In the genomic region with DNA sequence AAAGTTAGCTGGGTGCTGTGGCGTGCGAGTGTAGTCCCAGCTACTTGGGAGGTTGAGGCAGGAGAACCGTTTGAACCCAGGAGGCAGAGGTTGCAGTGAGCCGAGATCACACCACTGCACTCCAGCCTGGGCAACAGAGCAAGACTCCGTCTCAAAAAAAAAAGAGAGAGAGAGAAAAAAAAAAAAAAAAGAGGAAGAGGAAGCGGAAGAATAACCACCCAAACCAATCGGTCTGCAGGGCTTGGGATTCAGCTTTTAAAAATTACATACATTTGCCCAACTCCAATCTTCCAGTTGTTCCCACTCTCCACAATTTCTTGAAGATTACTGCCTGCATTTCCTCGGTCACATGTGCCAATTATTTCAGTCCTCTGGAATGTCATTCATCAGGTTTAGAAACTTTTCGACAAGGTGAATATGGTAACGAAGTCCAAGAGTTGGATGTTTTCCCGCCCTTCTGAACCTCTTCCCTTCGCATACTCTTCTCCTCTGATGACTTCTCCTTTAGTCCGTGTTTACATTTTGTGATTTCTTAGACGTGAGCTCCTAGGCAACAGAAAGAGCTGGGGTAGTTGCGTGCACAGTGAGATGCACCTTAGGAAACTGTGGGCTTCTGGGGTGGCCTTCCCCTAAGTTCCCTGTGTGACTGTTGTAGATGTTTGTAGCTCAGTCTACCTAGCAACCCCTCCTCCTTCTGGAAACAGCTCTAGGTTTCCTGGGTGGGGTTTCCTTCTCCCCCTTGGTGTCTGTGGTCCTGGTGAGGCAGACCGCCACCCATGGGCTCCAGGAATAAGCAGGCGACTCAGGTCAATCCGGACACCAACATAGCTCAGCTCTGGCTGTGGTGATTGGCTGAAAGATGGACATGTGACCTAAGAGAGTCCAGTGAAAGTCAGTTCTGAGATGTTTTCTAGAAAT, we compare ENCODE assay signal across 8 cellular contexts.
DNase-seq lines count a peak whose midpoint lies in the region; ATAC-seq, FAIRE-seq and TF ChIP-seq lines count a peak whose summit lies in the region.

No MANE protein-coding gene starts in this region.

- no peak overlapping the region for H3K27ac Mint-ChIP-seq in activated CD4-positive, alpha-beta memory T cell treated with anti-CD3 and anti-CD28 coated beads for 36 hours
- H3K27ac Mint-ChIP-seq in nephron progenitor cell = peak overlapping the region; percentile 13

- POLR2A ChIA-PET in activated CD4-positive, alpha-beta memory T cell treated with anti-CD3 and anti-CD28 coated beads for 36 hours (lab: Charles Lee) = no interaction called here

- no peak overlapping the region for H3K4me3 Mint-ChIP-seq in activated CD4-positive, alpha-beta memory T cell treated with anti-CD3 and anti-CD28 coated beads for 36 hours
- no peak overlapping the region for H3K4me3 Mint-ChIP-seq in nephron progenitor cell

- ATAC-seq in HG03095 (IDR thresholded peaks at IDR 0.05; ENCODE audit: unreplicated experiment) (peak; percentile 49), HG02588 (IDR thresholded peaks at IDR 0.05; ENCODE audit: unreplicated experiment) (no peak)

- H3K4me1 Mint-ChIP-seq in activated CD4-positive, alpha-beta memory T cell treated with anti-CD3 and anti-CD28 coated beads for 36 hours (ENCODE audit: low read depth) = peaks cover 6% of the 10 kb centered on the region
- H3K4me1 Mint-ChIP-seq in nephron progenitor cell = no peaks in the 10 kb centered on the region

- no peaks in the 10 kb centered on the region for H3K36me3 Mint-ChIP-seq in activated CD4-positive, alpha-beta memory T cell treated with anti-CD3 and anti-CD28 coated beads for 36 hours
- H3K36me3 Mint-ChIP-seq in nephron progenitor cell (ENCODE audit: low read depth) = no peaks in the 10 kb centered on the region

- intact Hi-C loops in activated CD4-positive, alpha-beta memory T cell treated with anti-CD3 and anti-CD28 coated beads for 36 hours (cut with micrococcal nuclease) = no loop called here

- peak; percentile 85 for FAIRE-seq in GM18507 (lab: Jason Lieb, UNC)

- CTCF ChIA-PET in activated CD4-positive, alpha-beta memory T cell treated with anti-CD3 and anti-CD28 coated beads for 36 hours (lab: Charles Lee) = interaction anchor here (0.8 to 1.7 kb wide), 2 partner anchors 55 to 225 kb away, joined by 3 to 9 read pairs; no protein-coding TSS in a partner anchor

- DNase-seq in GM18507 (ENCODE audit: extremely low spot score, insufficient read length, low read depth) = peak; percentile 48
- DNase-seq in activated CD4-positive, alpha-beta memory T cell treated with anti-CD3 and anti-CD28 coated beads for 36 hours = peak; percentile 33
- DNase-seq in nephron progenitor cell = no peak
- no peak for DNase-seq in NCI-H146 (lab: John Stamatoyannopoulos, UW)
- no peak for DNase-seq in NCI-H1092 (lab: John Stamatoyannopoulos, UW)
- DNase-seq in cortex of kidney (lab: John Stamatoyannopoulos, UW) = no peak

- H3K27me3 Mint-ChIP-seq in activated CD4-positive, alpha-beta memory T cell treated with anti-CD3 and anti-CD28 coated beads for 36 hours = no peaks in the 10 kb centered on the region
- peaks cover 7% of the 10 kb centered on the region for H3K27me3 Mint-ChIP-seq in nephron progenitor cell (ENCODE audit: low read depth, poor library complexity)

- TF ChIP-seq CTCF in nephron progenitor cell (IDR thresholded peaks at IDR 0.05) = no peak

- H3K9me3 Mint-ChIP-seq in activated CD4-positive, alpha-beta memory T cell treated with anti-CD3 and anti-CD28 coated beads for 36 hours = no peaks in the 10 kb centered on the region
- H3K9me3 Mint-ChIP-seq in nephron progenitor cell = no peaks in the 10 kb centered on the region

Comparison
In these comparisons a context has a peak if more than half of its experiments do, and no peak if none do; other contexts are left out.
1. DNase-seq: peak in GM18507 (single experiment) and activated CD4-positive, alpha-beta memory T cell treated with anti-CD3 and anti-CD28 coated beads for 36 hours (single experiment); none in nephron progenitor cell (single experiment), NCI-H146 (single experiment), NCI-H1092 (single experiment) and cortex of kidney (single experiment).